In the genomic region with DNA sequence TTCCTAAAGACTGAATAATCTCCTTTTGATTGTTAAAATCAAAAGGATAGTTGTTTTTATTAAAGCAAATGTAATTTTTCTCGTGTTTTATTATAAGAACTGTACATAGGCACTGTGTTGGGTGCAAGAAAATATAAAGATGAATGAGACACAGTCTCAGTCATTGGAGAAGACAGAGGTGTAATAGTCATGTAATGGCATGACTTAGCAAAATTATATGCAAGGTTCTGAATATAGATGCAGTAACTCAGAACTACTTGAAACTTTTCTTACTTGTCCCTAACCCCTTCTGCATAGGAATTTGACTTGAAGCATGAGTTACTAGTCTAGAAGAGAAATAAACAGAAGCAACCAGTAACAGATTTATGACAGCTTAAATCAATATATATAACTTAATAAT, we compare ENCODE assay signal across 15 cellular contexts.
"Had no signal": no experiment of that assay in that cellular context is flagged by ENCODE, and none has a peak within 500 bp of the region (broad histone marks: within the 10 kb centered on the region; RNA-seq: fewer than 3 reads in every experiment).

No MANE protein-coding gene starts in this region.

- FAIRE-seq: endometrium had no signal

- H3K9me3 ChIP-seq: left ventricle myocardium inferior, SJCRH30 had no signal

- H3K4me3 Mint-ChIP-seq: activated B cell treated with CpG ODN at 0.5 μM for 24 hours; activated CD4-positive, alpha-beta T cell treated with anti-CD3 and anti-CD28 coated beads, Interleukin-2, amount 10 ng/mL, durations not matched to agents 24 days and 14 days; naive thymus-derived CD8-positive, alpha-beta T cell; type B pancreatic cell had no signal

- H3K9me3 Mint-ChIP-seq: activated B cell treated with CpG ODN at 0.5 μM for 24 hours; activated CD4-positive, alpha-beta T cell treated with anti-CD3 and anti-CD28 coated beads, Interleukin-2, amount 10 ng/mL, durations not matched to agents 24 days and 14 days; naive thymus-derived CD8-positive, alpha-beta T cell; type B pancreatic cell had no signal

- H3K27ac ChIP-seq: cardiac muscle cell, left ventricle myocardium inferior, SJCRH30 had no signal

- DNase-seq: activated B cell treated with CpG ODN at 0.5 μM for 24 hours; activated CD4-positive, alpha-beta T cell treated with anti-CD3 and anti-CD28 coated beads, Interleukin-2, amount 10 ng/mL, durations not matched to agents 24 days and 14 days; activated gamma-delta T cell; hippocampal formation; left ventricle myocardium inferior; naive thymus-derived CD8-positive, alpha-beta T cell; posterior cingulate gyrus; SJCRH30; stimulated activated CD4-positive, alpha-beta T cell treated with anti-CD3 and anti-CD28 coated beads, Interleukin-4, amount 100 ng/mL, for 24 hours; stimulated activated naive CD8-positive, alpha-beta T cell treated with anti-CD3 and anti-CD28 coated beads, Interleukin-15, Interleukin-2, amounts not matched to agents 100 U/mL and 50 U/mL, for 24 hours; T-helper 2 cell had no signal

- H3K4me1 ChIP-seq: SJCRH30 had no signal

- H3K4me3 ChIP-seq: cardiac muscle cell, left ventricle myocardium inferior, SJCRH30 had no signal

- H3K27me3 Mint-ChIP-seq: activated B cell treated with CpG ODN at 0.5 μM for 24 hours; activated CD4-positive, alpha-beta T cell treated with anti-CD3 and anti-CD28 coated beads, Interleukin-2, amount 10 ng/mL, durations not matched to agents 24 days and 14 days; naive thymus-derived CD8-positive, alpha-beta T cell; type B pancreatic cell had no signal

- ATAC-seq: esophagus mucosa; naive thymus-derived CD8-positive, alpha-beta T cell; stimulated activated naive CD8-positive, alpha-beta T cell treated with anti-CD3 and anti-CD28 coated beads, Interleukin-15, Interleukin-2, amounts not matched to agents 100 U/mL and 50 U/mL, for 24 hours had no signal

- H3K27ac Mint-ChIP-seq: activated B cell treated with CpG ODN at 0.5 μM for 24 hours; activated CD4-positive, alpha-beta T cell treated with anti-CD3 and anti-CD28 coated beads, Interleukin-2, amount 10 ng/mL, durations not matched to agents 24 days and 14 days; type B pancreatic cell had no signal
